ENCODE assay signal across 1 cellular context in genomic region chr2:238462782-238463396, GRCh38.
TF ChIP-seq lines count a peak whose summit lies in the region.

No MANE protein-coding gene starts in this region.

TF ChIP-seq in HepG2, 621 proteins besides CTCF, POLR2A, EP300 and RAD21 (continued from another document and continues in another):
- TF ChIP-seq ARID2 (CRISPR knock-in tag; IDR thresholded peaks at IDR 0.05; ENCODE audit: borderline replicate concordance) (no peak), ZNF264 (CRISPR knock-in tag; IDR thresholded peaks at IDR 0.05) (no peak), TMF1 (CRISPR knock-in tag; IDR thresholded peaks at IDR 0.05; ENCODE audit: low read depth) (no peak), SMAD3 (CRISPR knock-in tag; IDR thresholded peaks at IDR 0.05) (no peak), MIER3 (CRISPR knock-in tag; IDR thresholded peaks at IDR 0.05; ENCODE audit: borderline replicate concordance) (0 out of 2 replicates have a peak, but pooled peaks have one; percentile 23), MED8 (CRISPR knock-in tag; IDR thresholded peaks at IDR 0.05; ENCODE audit: insufficient replicate concordance) (no peak), ZNF451 (CRISPR knock-in tag; IDR thresholded peaks at IDR 0.05) (no peak), PREB (CRISPR knock-in tag; IDR thresholded peaks at IDR 0.05) (no peak), PHF8 (CRISPR knock-in tag; IDR thresholded peaks at IDR 0.05) (no peak), TEAD3 (CRISPR knock-in tag; optimal IDR thresholded peaks at IDR 0.05; ENCODE audit: borderline replicate concordance) (peak; percentile 66), NCOR1 (IDR thresholded peaks at IDR 0.05; ENCODE audit: borderline replicate concordance, low read length) (no peak), ZNF34 (CRISPR knock-in tag; IDR thresholded peaks at IDR 0.05; ENCODE audit: borderline replicate concordance) (no peak), ZNF121 (CRISPR knock-in tag; IDR thresholded peaks at IDR 0.05) (no peak), DR1 (CRISPR knock-in tag; IDR thresholded peaks at IDR 0.05) (no peak), ZNF839 (CRISPR knock-in tag; IDR thresholded peaks at IDR 0.05; ENCODE audit: borderline replicate concordance) (no peak), ZSCAN9 (CRISPR knock-in tag; IDR thresholded peaks at IDR 0.05; ENCODE audit: borderline replicate concordance) (no peak), FOXA1 (IDR thresholded peaks at IDR 0.05) (no peak), FOXA1 (CRISPR knock-in tag; IDR thresholded peaks at IDR 0.05) (no peak), MIXL1 (CRISPR knock-in tag; IDR thresholded peaks at IDR 0.05) (0 out of 2 replicates have a peak, but pooled peaks have one; percentile 50), KDM1A (CRISPR knock-in tag; IDR thresholded peaks at IDR 0.05) (no peak), MATR3 (CRISPR knock-in tag; IDR thresholded peaks at IDR 0.05) (no peak), JARID2 (CRISPR knock-in tag; IDR thresholded peaks at IDR 0.05; ENCODE audit: insufficient replicate concordance) (no peak), SMC3 (IDR thresholded peaks at IDR 0.05; ENCODE audit: low read length) (peak; percentile 97), ZFP41 (CRISPR knock-in tag; IDR thresholded peaks at IDR 0.05; ENCODE audit: borderline replicate concordance) (no peak), KAT8 (CRISPR knock-in tag; IDR thresholded peaks at IDR 0.05) (no peak), ZNF136 (CRISPR knock-in tag; IDR thresholded peaks at IDR 0.05; ENCODE audit: low read depth) (no peak), MAZ (IDR thresholded peaks at IDR 0.05; ENCODE audit: borderline replicate concordance, low read depth, low read length) (0 out of 2 replicates have a peak, but pooled peaks have one; percentile 17), MAZ (CRISPR knock-in tag; IDR thresholded peaks at IDR 0.05; ENCODE audit: low read depth) (no peak), NFIB (CRISPR knock-in tag; IDR thresholded peaks at IDR 0.05; ENCODE audit: borderline replicate concordance) (no peak), NPAS2 (CRISPR knock-in tag; IDR thresholded peaks at IDR 0.05; ENCODE audit: borderline replicate concordance) (no peak), ELF3 (CRISPR knock-in tag; IDR thresholded peaks at IDR 0.05) (peak; percentile 50), ZBTB39 (CRISPR knock-in tag; IDR thresholded peaks at IDR 0.05) (no peak), ZNF709 (CRISPR knock-in tag; IDR thresholded peaks at IDR 0.05) (no peak), NR0B2 (CRISPR knock-in tag; IDR thresholded peaks at IDR 0.05) (no peak), ATF2 (CRISPR knock-in tag; IDR thresholded peaks at IDR 0.05) (no peak), ZFP62 (CRISPR knock-in tag; IDR thresholded peaks at IDR 0.05) (no peak), SALL1 (CRISPR knock-in tag; IDR thresholded peaks at IDR 0.05) (no peak), ZNF510 (CRISPR knock-in tag; IDR thresholded peaks at IDR 0.05; ENCODE audit: low read depth) (no peak), ZNF160 (CRISPR knock-in tag; IDR thresholded peaks at IDR 0.05) (no peak), SAFB2 (CRISPR knock-in tag; IDR thresholded peaks at IDR 0.05; ENCODE audit: borderline replicate concordance, low read depth) (no peak), RXRA (CRISPR knock-in tag; IDR thresholded peaks at IDR 0.05) (no peak), ZMYM3 (CRISPR knock-in tag; IDR thresholded peaks at IDR 0.05) (no peak), CREM (IDR thresholded peaks at IDR 0.05) (no peak), CREM (CRISPR knock-in tag; IDR thresholded peaks at IDR 0.05) (no peak), IRF2 (CRISPR knock-in tag; IDR thresholded peaks at IDR 0.05) (no peak), TCF7L2 (IDR thresholded peaks at IDR 0.05; ENCODE audit: low read depth, low read length) (no peak), MED13 (CRISPR knock-in tag; IDR thresholded peaks at IDR 0.05) (no peak), HOMEZ (CRISPR knock-in tag; IDR thresholded peaks at IDR 0.05; ENCODE audit: low read depth) (no peak), ZBTB21 (CRISPR knock-in tag; IDR thresholded peaks at IDR 0.05) (no peak), ZNF280B (CRISPR knock-in tag; IDR thresholded peaks at IDR 0.05; ENCODE audit: borderline replicate concordance) (no peak), ZBTB34 (CRISPR knock-in tag; IDR thresholded peaks at IDR 0.05) (no peak), PCBP2 (optimal IDR thresholded peaks at IDR 0.05; ENCODE audit: low read depth, low read length, poor library complexity, severe bottlenecking) (no peak), THAP11 (CRISPR knock-in tag; IDR thresholded peaks at IDR 0.05) (peak; percentile 29; the same call in 1 of the 2 replicates), ZFP37 (CRISPR knock-in tag; IDR thresholded peaks at IDR 0.05; ENCODE audit: borderline replicate concordance) (no peak), YEATS4 (CRISPR knock-in tag; IDR thresholded peaks at IDR 0.05; ENCODE audit: borderline replicate concordance) (no peak), KDM4B (CRISPR knock-in tag; IDR thresholded peaks at IDR 0.05) (no peak)
- TF ChIP-seq, protein P1, sequence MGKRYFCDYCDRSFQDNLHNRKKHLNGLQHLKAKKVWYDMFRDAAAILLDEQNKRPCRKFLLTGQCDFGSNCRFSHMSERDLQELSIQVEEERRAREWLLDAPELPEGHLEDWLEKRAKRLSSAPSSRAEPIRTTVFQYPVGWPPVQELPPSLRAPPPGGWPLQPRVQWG (CRISPR knock-in tag; IDR thresholded peaks at IDR 0.05; ENCODE audit: borderline replicate concordance, low read depth): no peak
- TF ChIP-seq, protein P2, sequence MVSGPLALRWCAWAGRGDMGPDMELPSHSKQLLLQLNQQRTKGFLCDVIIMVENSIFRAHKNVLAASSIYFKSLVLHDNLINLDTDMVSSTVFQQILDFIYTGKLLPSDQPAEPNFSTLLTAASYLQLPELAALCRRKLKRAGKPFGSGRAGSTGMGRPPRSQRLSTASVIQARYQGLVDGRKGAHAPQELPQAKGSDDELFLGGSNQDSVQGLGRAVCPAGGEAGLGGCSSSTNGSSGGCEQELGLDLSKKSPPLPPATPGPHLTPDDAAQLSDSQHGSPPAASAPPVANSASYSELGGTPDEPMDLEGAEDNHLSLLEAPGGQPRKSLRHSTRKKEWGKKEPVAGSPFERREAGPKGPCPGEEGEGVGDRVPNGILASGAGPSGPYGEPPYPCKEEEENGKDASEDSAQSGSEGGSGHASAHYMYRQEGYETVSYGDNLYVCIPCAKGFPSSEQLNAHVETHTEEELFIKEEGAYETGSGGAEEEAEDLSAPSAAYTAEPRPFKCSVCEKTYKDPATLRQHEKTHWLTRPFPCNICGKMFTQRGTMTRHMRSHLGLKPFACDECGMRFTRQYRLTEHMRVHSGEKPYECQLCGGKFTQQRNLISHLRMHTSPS (CRISPR knock-in tag; IDR thresholded peaks at IDR 0.05; ENCODE audit: low read depth): no peak
- TF ChIP-seq, protein P3, sequence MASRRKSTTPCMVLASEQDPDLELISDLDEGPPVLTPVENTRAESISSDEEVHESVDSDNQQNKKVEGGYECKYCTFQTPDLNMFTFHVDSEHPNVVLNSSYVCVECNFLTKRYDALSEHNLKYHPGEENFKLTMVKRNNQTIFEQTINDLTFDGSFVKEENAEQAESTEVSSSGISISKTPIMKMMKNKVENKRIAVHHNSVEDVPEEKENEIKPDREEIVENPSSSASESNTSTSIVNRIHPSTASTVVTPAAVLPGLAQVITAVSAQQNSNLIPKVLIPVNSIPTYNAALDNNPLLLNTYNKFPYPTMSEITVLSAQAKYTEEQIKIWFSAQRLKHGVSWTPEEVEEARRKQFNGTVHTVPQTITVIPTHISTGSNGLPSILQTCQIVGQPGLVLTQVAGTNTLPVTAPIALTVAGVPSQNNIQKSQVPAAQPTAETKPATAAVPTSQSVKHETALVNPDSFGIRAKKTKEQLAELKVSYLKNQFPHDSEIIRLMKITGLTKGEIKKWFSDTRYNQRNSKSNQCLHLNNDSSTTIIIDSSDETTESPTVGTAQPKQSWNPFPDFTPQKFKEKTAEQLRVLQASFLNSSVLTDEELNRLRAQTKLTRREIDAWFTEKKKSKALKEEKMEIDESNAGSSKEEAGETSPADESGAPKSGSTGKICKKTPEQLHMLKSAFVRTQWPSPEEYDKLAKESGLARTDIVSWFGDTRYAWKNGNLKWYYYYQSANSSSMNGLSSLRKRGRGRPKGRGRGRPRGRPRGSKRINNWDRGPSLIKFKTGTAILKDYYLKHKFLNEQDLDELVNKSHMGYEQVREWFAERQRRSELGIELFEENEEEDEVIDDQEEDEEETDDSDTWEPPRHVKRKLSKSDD (CRISPR knock-in tag; IDR thresholded peaks at IDR 0.05; ENCODE audit: low read depth): no peak
- TF ChIP-seq, protein P4, sequence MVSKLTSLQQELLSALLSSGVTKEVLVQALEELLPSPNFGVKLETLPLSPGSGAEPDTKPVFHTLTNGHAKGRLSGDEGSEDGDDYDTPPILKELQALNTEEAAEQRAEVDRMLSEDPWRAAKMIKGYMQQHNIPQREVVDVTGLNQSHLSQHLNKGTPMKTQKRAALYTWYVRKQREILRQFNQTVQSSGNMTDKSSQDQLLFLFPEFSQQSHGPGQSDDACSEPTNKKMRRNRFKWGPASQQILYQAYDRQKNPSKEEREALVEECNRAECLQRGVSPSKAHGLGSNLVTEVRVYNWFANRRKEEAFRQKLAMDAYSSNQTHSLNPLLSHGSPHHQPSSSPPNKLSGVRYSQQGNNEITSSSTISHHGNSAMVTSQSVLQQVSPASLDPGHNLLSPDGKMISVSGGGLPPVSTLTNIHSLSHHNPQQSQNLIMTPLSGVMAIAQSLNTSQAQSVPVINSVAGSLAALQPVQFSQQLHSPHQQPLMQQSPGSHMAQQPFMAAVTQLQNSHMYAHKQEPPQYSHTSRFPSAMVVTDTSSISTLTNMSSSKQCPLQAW (CRISPR knock-in tag; IDR thresholded peaks at IDR 0.05): no peak
